In the genomic region with DNA sequence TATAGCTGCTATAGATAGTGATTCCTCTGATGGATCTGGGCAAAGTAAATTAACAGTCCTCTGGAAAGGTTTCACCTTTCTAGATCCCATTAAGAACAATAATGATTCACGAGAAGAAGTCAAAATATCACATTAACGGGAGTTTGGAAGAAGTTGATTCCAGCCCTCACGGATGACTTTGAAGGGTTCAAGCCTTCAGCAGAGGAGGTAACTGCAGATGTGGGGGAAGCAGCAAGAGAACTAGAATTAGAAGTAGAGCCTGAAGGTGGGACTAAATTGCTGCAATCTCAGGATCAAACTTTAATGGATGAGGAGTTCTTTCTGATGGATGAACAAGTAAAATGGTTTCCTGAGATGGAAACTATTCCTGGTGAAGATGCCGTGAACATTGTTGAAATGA, we compare ENCODE assay signal across 29 cellular contexts.
"Had no signal": no experiment of that assay in that cellular context is flagged by ENCODE, and none has a peak within 500 bp of the region (broad histone marks: within the 10 kb centered on the region; RNA-seq: fewer than 3 reads in every experiment).

No MANE protein-coding gene starts in this region.

- H3K4me1 Mint-ChIP-seq: activated CD4-positive, alpha-beta T cell treated with anti-CD3 and anti-CD28 coated beads, Interleukin-2, amount 10 ng/mL, durations not matched to agents 24 days and 14 days; activated naive CD4-positive, alpha-beta T cell treated with anti-CD3 and anti-CD28 coated beads, Interleukin-2, amount 50 U/mL, for 24 hours; activated naive CD8-positive, alpha-beta T cell treated with anti-CD3 and anti-CD28 coated beads, Interleukin-2, amount 50 U/mL, for 24 hours; stimulated activated memory B cell treated with anti-CD40 and anti-IgM and Interleukin-4, amounts not matched to agents 10 μg/mL and 1 μg/mL and 100 μg/mL, for 72 hours; stimulated activated naive CD8-positive, alpha-beta T cell treated with anti-CD3 and anti-CD28 coated beads, Interleukin-15, amount 100 ng/mL, for 72 hours had no signal

- DNase-seq: activated CD4-positive, alpha-beta memory T cell treated with anti-CD3 and anti-CD28 coated beads for 36 hours; activated CD4-positive, alpha-beta T cell treated with anti-CD3 and anti-CD28 coated beads, Interleukin-2, amount 10 ng/mL, durations not matched to agents 24 days and 14 days; activated CD8-positive, alpha-beta memory T cell treated with anti-CD3 and anti-CD28 coated beads, Interleukin-2, amount 50 U/mL, for 4 hours; activated gamma-delta T cell; activated naive CD8-positive, alpha-beta T cell treated with anti-CD3 and anti-CD28 coated beads, Interleukin-2, amount 50 U/mL, for 24 hours; activated T-cell treated with anti-CD3 and anti-CD28 coated beads, Interleukin-2, amount 50 U/mL, for 1 hour; amygdala; foreskin melanocyte; heart right ventricle; left lung; mesendoderm; mucosa of descending colon; right lobe of liver; stimulated activated CD4-positive, alpha-beta T cell treated with anti-CD3 and anti-CD28 coated beads, Interleukin-4, amount 100 ng/mL, for 4 hours; stimulated activated CD8-positive, alpha-beta memory T cell treated with anti-CD3 and anti-CD28 coated beads, Interleukin-4, amount 100 ng/mL, for 48 hours; stimulated activated naive CD8-positive, alpha-beta T cell treated with anti-CD3 and anti-CD28 coated beads, Interleukin-15, amount 100 ng/mL, for 72 hours; substantia nigra; SW 1271; T-helper 17 cell; T1000; thyroid gland had no signal

- H3K27ac ChIP-seq: heart right ventricle, lower lobe of right lung, right lobe of liver, skin epidermis, thyroid gland, WERI-Rb-1 had no signal

- ATAC-seq: activated CD4-positive, CD25-positive, alpha-beta regulatory T cell treated with anti-CD3 and anti-CD28 coated beads, Interleukin-2, amount 50 U/mL, for 24 hours; activated naive CD8-positive, alpha-beta T cell treated with anti-CD3 and anti-CD28 coated beads, Interleukin-2, amount 50 U/mL, for 24 hours; esophagus mucosa; heart right ventricle; lower lobe of right lung; mucosa of descending colon; natural killer cell treated with Interleukin-12 subunit alpha and Interleukin-12 subunit beta and Interleukin-15 and Interleukin-18, amount 100 ng/mL, for 72 hours; stimulated activated memory B cell treated with anti-CD40 and anti-IgM and Interleukin-4, amounts not matched to agents 10 μg/mL and 1 μg/mL and 100 μg/mL, for 72 hours; stimulated activated naive CD8-positive, alpha-beta T cell treated with anti-CD3 and anti-CD28 coated beads, Interleukin-15, amount 100 ng/mL, for 72 hours; T-helper 17 cell had no signal

- H3K4me3 Mint-ChIP-seq: activated CD4-positive, alpha-beta memory T cell treated with anti-CD3 and anti-CD28 coated beads for 36 hours; activated CD4-positive, alpha-beta T cell treated with anti-CD3 and anti-CD28 coated beads, Interleukin-2, amount 10 ng/mL, durations not matched to agents 24 days and 14 days; activated naive CD4-positive, alpha-beta T cell treated with anti-CD3 and anti-CD28 coated beads, Interleukin-2, amount 50 U/mL, for 24 hours; activated naive CD8-positive, alpha-beta T cell treated with anti-CD3 and anti-CD28 coated beads, Interleukin-2, amount 50 U/mL, for 24 hours; natural killer cell treated with Interleukin-12 subunit alpha and Interleukin-12 subunit beta and Interleukin-15 and Interleukin-18, amount 100 ng/mL, for 72 hours; stimulated activated memory B cell treated with anti-CD40 and anti-IgM and Interleukin-4, amounts not matched to agents 10 μg/mL and 1 μg/mL and 100 μg/mL, for 72 hours; stimulated activated naive CD8-positive, alpha-beta T cell treated with anti-CD3 and anti-CD28 coated beads, Interleukin-15, amount 100 ng/mL, for 72 hours; T-helper 17 cell had no signal

- H3K27me3 ChIP-seq: heart right ventricle, left lung, right lobe of liver, thyroid gland had no signal

- H3K36me3 Mint-ChIP-seq: activated CD4-positive, alpha-beta memory T cell treated with anti-CD3 and anti-CD28 coated beads for 36 hours; activated naive CD4-positive, alpha-beta T cell treated with anti-CD3 and anti-CD28 coated beads, Interleukin-2, amount 50 U/mL, for 24 hours; natural killer cell treated with Interleukin-12 subunit alpha and Interleukin-12 subunit beta and Interleukin-15 and Interleukin-18, amount 100 ng/mL, for 72 hours; stimulated activated memory B cell treated with anti-CD40 and anti-IgM and Interleukin-4, amounts not matched to agents 10 μg/mL and 1 μg/mL and 100 μg/mL, for 72 hours had no signal

- H3K9me3 Mint-ChIP-seq: activated CD4-positive, alpha-beta T cell treated with anti-CD3 and anti-CD28 coated beads, Interleukin-2, amount 10 ng/mL, durations not matched to agents 24 days and 14 days; activated naive CD4-positive, alpha-beta T cell treated with anti-CD3 and anti-CD28 coated beads, Interleukin-2, amount 50 U/mL, for 24 hours; activated naive CD8-positive, alpha-beta T cell treated with anti-CD3 and anti-CD28 coated beads, Interleukin-2, amount 50 U/mL, for 24 hours; natural killer cell treated with Interleukin-12 subunit alpha and Interleukin-12 subunit beta and Interleukin-15 and Interleukin-18, amount 100 ng/mL, for 72 hours; stimulated activated memory B cell treated with anti-CD40 and anti-IgM and Interleukin-4, amounts not matched to agents 10 μg/mL and 1 μg/mL and 100 μg/mL, for 72 hours had no signal

- H3K9me3 ChIP-seq: heart right ventricle, left lung, lower lobe of right lung, mucosa of descending colon, right lobe of liver, thyroid gland had no signal

- H3K27me3 Mint-ChIP-seq: activated naive CD4-positive, alpha-beta T cell treated with anti-CD3 and anti-CD28 coated beads, Interleukin-2, amount 50 U/mL, for 24 hours had no signal

- H3K36me3 ChIP-seq: heart right ventricle, left lung, lower lobe of right lung, right lobe of liver, thyroid gland, WERI-Rb-1 had no signal

- H3K4me3 ChIP-seq: heart right ventricle, left lung, lower lobe of right lung, mucosa of descending colon, right lobe of liver, skin epidermis, thyroid gland had no signal

- H3K4me1 ChIP-seq: right lobe of liver, thyroid gland had no signal

- H3K27ac Mint-ChIP-seq: activated CD4-positive, alpha-beta memory T cell treated with anti-CD3 and anti-CD28 coated beads for 36 hours; activated CD4-positive, alpha-beta T cell treated with anti-CD3 and anti-CD28 coated beads, Interleukin-2, amount 10 ng/mL, durations not matched to agents 24 days and 14 days; activated naive CD4-positive, alpha-beta T cell treated with anti-CD3 and anti-CD28 coated beads, Interleukin-2, amount 50 U/mL, for 24 hours; activated naive CD8-positive, alpha-beta T cell treated with anti-CD3 and anti-CD28 coated beads, Interleukin-2, amount 50 U/mL, for 24 hours; natural killer cell treated with Interleukin-12 subunit alpha and Interleukin-12 subunit beta and Interleukin-15 and Interleukin-18, amount 100 ng/mL, for 72 hours; stimulated activated memory B cell treated with anti-CD40 and anti-IgM and Interleukin-4, amounts not matched to agents 10 μg/mL and 1 μg/mL and 100 μg/mL, for 72 hours; stimulated activated naive CD8-positive, alpha-beta T cell treated with anti-CD3 and anti-CD28 coated beads, Interleukin-15, amount 100 ng/mL, for 72 hours; T-helper 17 cell had no signal
